9 cellular contexts compared by ENCODE assay signal in the genomic region with DNA sequence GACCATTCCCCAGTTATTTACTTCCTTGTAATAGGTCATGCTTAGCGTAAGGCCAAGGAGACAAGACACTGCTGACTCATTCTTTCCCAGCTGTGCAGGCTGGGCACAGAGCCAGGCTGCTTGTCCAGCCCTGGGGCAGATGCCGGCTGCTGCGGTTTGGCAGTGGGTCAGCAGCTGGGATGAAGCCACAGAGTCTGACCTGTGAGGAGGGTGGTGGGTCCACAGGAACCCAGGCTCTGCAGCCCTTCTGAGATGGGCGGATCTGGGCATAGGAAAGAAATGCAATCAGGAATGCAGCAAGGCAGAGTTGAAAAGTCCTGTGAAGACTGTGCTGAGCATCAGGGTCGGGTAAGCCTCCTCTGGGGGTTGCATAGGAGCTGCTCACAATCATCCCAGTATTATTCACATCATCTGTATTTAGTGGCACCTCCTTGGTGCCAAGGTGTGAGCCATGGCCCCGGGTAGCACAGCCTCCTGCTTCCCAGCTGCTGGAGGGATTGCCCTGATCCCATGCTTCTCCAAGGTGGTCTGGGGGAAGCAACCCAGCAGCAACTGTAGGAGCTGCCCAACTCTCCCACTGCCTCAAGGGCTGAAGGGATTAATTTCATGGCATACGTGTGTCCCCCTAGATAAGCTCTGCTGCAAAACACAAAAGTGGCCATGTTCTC.
A peak's percentile ranks its signal among the peaks of the same experiment; 100 is the strongest.
DNase-seq lines count a peak whose midpoint lies in the region; FAIRE-seq and TF ChIP-seq lines count a peak whose summit lies in the region.
"Had no signal": no experiment of that assay in that cellular context is flagged by ENCODE, and none has a peak within 500 bp of the region (broad histone marks: within the 10 kb centered on the region; RNA-seq: fewer than 3 reads in every experiment).

No MANE protein-coding gene starts in this region.

- CTCF ChIA-PET in activated CD4-positive, alpha-beta memory T cell treated with anti-CD3 and anti-CD28 coated beads for 36 hours (lab: Charles Lee), result no interaction called here
- CTCF ChIA-PET in Caco-2 (lab: Charles Lee), result interaction anchor here (0.7 kb wide), 1 partner anchor 20 kb away, joined by 3 read pairs; no protein-coding TSS in a partner anchor

- H3K4me1 Mint-ChIP-seq in activated CD4-positive, alpha-beta memory T cell treated with anti-CD3 and anti-CD28 coated beads for 36 hours (ENCODE audit: low read depth), result no peaks in the 10 kb centered on the region
- H3K4me1 Mint-ChIP-seq in Caco-2 (ENCODE audit: low read depth, unreplicated experiment), result peaks cover 49% of the 10 kb centered on the region

- TF ChIP-seq POLR2A in H54 (IDR thresholded peaks at IDR 0.05; ENCODE audit: low read depth, low read length) (no peak), lower leg skin (IDR thresholded peaks at IDR 0.05) (no peak)

- H3K9me3 Mint-ChIP-seq in activated CD4-positive, alpha-beta memory T cell treated with anti-CD3 and anti-CD28 coated beads for 36 hours, result no peaks in the 10 kb centered on the region
- H3K9me3 Mint-ChIP-seq in Caco-2 (ENCODE audit: unreplicated experiment), result no peaks in the 10 kb centered on the region
- H3K9me3 Mint-ChIP-seq: naive B cell had no signal

- H3K4me1 ChIP-seq in Caco-2, result peaks cover 42% of the 10 kb centered on the region

- no peaks in the 10 kb centered on the region for H3K36me3 Mint-ChIP-seq in activated CD4-positive, alpha-beta memory T cell treated with anti-CD3 and anti-CD28 coated beads for 36 hours
- peaks cover 5% of the 10 kb centered on the region for H3K36me3 Mint-ChIP-seq in Caco-2 (ENCODE audit: insufficient read depth, unreplicated experiment)
- H3K36me3 Mint-ChIP-seq: naive B cell had no signal

- intact Hi-C loops in lower leg skin (cut with DNase I; ENCODE audit: low total_unique reads) (no loop called here), Caco-2 (cut with micrococcal nuclease; ENCODE audit: unreplicated experiment) (loop anchor here (5.0 kb wide), 1 partner anchor 63 kb away; no protein-coding TSS in a partner anchor)
- intact Hi-C loops in activated CD4-positive, alpha-beta memory T cell treated with anti-CD3 and anti-CD28 coated beads for 36 hours (cut with micrococcal nuclease), result no loop called here

- no peak overlapping the region for H3K27ac Mint-ChIP-seq in activated CD4-positive, alpha-beta memory T cell treated with anti-CD3 and anti-CD28 coated beads for 36 hours
- H3K27ac Mint-ChIP-seq in Caco-2 (ENCODE audit: unreplicated experiment), result no peak overlapping the region
- H3K27ac Mint-ChIP-seq: naive B cell had no signal

- no peaks in the 10 kb centered on the region for H3K27me3 ChIP-seq in Caco-2 (replicated peaks; ENCODE audit: control insufficient read depth, insufficient read depth, low read length)

- POLR2A ChIA-PET in activated CD4-positive, alpha-beta memory T cell treated with anti-CD3 and anti-CD28 coated beads for 36 hours (lab: Charles Lee), result no interaction called here
- POLR2A ChIA-PET in Caco-2 (lab: Charles Lee), result interaction anchor here (0.8 kb wide), 1 partner anchor 17 kb away, joined by 3 read pairs; no protein-coding TSS in a partner anchor

- H3K36me3 ChIP-seq in Caco-2 (ENCODE audit: control insufficient read depth, insufficient read depth, low read length), result no peaks in the 10 kb centered on the region

- TF ChIP-seq CTCF in choroid plexus epithelial cell (conservative IDR thresholded peaks at IDR 0.05; ENCODE audit: low read depth, low read length) (no peak), lower leg skin (IDR thresholded peaks at IDR 0.05) (no peak), Caco-2 (IDR thresholded peaks at IDR 0.05; ENCODE audit: insufficient read depth in 1 of 2, low read depth in 1 of 2, low read length in 1 of 2, severe bottlenecking in 1 of 2, unreplicated experiment in 1 of 2) (no peak)

- BruUV-seq in Caco-2 (replicated peaks; lab: Mats Ljungman, UMichigan), result no TSS peak

- peak; percentile 65 for FAIRE-seq in H54 (lab: Jason Lieb, UNC)

- no peak overlapping the region for H3K4me3 Mint-ChIP-seq in activated CD4-positive, alpha-beta memory T cell treated with anti-CD3 and anti-CD28 coated beads for 36 hours
- H3K4me3 Mint-ChIP-seq in Caco-2 (ENCODE audit: unreplicated experiment), result no peak overlapping the region

- WGBS in lower leg skin, 2 donors, result 28 to 31% methylated on average over 7 of the region's 7 CpGs

- no peaks in the 10 kb centered on the region for H3K9me3 ChIP-seq in Caco-2

- H3K4me3 ChIP-seq in choroid plexus epithelial cell (ENCODE audit: low read depth, low read length) (no peak overlapping the region), lower leg skin (ENCODE audit: low read depth, poor library complexity, severe bottlenecking) (no peak overlapping the region), Caco-2 (ENCODE audit: low read depth, low read length) (no peak overlapping the region)

- DNase-seq in Daoy (ENCODE audit: low read depth) (peak; percentile 93), H54 (ENCODE audit: insufficient read length, low spot score) (peak; percentile 85), NCI-H146 (lab: John Stamatoyannopoulos, UW) (peak; percentile 61), choroid plexus epithelial cell (ENCODE audit: low read depth) (peak; percentile 99), lower leg skin (ENCODE audit: low spot score in 2 of 2) (peak; percentile 72 to 94), ureter (ENCODE audit: low spot score) (peak; percentile 93), Caco-2 (no peak)
- no peak for DNase-seq in activated CD4-positive, alpha-beta memory T cell treated with anti-CD3 and anti-CD28 coated beads for 36 hours
- DNase-seq: naive B cell had no signal

- H3K27me3 Mint-ChIP-seq in activated CD4-positive, alpha-beta memory T cell treated with anti-CD3 and anti-CD28 coated beads for 36 hours, result peaks cover 4% of the 10 kb centered on the region
- no peaks in the 10 kb centered on the region for H3K27me3 Mint-ChIP-seq in Caco-2 (ENCODE audit: insufficient read depth, unreplicated experiment)

Comparison
In these comparisons a context has a peak if more than half of its experiments do, and no peak if none do; other contexts are left out.
1. DNase-seq: peak in Daoy (single experiment), H54 (single experiment), NCI-H146 (single experiment), choroid plexus epithelial cell (single experiment), lower leg skin (2 of 2) and ureter (single experiment); none in activated CD4-positive, alpha-beta memory T cell treated with anti-CD3 and anti-CD28 coated beads for 36 hours (single experiment) and Caco-2 (0 of 2).